In the genomic region with DNA sequence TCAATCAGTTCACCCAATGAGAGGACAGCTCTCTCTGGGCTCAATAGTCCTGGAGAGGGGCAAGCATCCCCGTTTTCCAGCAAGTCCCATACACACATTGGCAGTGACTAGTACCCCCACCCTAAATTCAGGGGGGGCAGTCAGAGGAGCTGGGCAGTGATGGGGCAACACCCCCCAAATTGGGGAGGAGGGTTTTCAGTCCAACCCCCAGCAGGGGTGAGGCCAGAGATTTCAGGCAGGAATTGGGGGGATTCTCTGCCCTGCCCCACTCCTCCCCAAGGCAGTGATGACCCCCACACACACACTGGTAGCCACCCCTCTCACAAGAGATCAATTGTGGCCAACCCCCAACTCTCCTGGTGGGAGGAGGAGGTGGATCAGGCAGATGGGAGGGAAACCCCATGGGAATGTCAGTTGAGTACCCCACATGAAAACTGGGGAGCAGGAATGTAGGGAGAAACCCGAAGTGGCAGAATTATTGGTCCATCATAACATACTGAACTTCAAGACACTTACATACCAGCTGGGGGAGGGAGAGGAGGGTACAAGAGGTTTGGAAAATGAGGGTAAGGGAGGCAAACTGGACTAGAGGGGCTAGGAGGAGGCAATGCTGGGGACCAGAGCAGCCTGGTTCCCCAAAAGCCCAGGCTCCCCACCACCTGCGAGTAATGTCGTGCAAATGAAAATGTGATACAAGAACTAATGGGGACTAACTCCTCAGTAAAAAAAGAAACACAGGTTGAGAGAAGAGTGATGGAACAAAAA, we compare ENCODE assay signal across 1 cellular context.
TF ChIP-seq lines count a peak whose summit lies in the region.

No MANE protein-coding gene starts in this region.

TF ChIP-seq in HEK293, 187 proteins besides CTCF, POLR2A, EP300 and RAD21 (continued from another document):
- TF ChIP-seq, protein P1, sequence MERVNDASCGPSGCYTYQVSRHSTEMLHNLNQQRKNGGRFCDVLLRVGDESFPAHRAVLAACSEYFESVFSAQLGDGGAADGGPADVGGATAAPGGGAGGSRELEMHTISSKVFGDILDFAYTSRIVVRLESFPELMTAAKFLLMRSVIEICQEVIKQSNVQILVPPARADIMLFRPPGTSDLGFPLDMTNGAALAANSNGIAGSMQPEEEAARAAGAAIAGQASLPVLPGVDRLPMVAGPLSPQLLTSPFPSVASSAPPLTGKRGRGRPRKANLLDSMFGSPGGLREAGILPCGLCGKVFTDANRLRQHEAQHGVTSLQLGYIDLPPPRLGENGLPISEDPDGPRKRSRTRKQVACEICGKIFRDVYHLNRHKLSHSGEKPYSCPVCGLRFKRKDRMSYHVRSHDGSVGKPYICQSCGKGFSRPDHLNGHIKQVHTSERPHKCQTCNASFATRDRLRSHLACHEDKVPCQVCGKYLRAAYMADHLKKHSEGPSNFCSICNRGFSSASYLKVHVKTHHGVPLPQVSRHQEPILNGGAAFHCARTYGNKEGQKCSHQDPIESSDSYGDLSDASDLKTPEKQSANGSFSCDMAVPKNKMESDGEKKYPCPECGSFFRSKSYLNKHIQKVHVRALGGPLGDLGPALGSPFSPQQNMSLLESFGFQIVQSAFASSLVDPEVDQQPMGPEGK (tag by site-specific recombination; IDR thresholded peaks at IDR 0.05): 0 out of 2 replicates have a peak, but pooled peaks have one; percentile 22
- no peak for TF ChIP-seq RBAK (tag by site-specific recombination; IDR thresholded peaks at IDR 0.05)
- TF ChIP-seq ZNF585B (tag by site-specific recombination; IDR thresholded peaks at IDR 0.05): peak; percentile 60
- TF ChIP-seq ZNF175 (tag by site-specific recombination; IDR thresholded peaks at IDR 0.05): no peak
- TF ChIP-seq, protein P2, sequence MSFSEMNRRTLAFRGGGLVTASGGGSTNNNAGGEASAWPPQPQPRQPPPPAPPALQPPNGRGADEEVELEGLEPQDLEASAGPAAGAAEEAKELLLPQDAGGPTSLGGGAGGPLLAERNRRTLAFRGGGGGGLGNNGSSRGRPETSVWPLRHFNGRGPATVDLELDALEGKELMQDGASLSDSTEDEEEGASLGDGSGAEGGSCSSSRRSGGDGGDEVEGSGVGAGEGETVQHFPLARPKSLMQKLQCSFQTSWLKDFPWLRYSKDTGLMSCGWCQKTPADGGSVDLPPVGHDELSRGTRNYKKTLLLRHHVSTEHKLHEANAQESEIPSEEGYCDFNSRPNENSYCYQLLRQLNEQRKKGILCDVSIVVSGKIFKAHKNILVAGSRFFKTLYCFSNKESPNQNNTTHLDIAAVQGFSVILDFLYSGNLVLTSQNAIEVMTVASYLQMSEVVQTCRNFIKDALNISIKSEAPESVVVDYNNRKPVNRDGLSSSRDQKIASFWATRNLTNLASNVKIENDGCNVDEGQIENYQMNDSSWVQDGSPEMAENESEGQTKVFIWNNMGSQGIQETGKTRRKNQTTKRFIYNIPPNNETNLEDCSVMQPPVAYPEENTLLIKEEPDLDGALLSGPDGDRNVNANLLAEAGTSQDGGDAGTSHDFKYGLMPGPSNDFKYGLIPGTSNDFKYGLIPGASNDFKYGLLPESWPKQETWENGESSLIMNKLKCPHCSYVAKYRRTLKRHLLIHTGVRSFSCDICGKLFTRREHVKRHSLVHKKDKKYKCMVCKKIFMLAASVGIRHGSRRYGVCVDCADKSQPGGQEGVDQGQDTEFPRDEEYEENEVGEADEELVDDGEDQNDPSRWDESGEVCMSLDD (tag by site-specific recombination; IDR thresholded peaks at IDR 0.05): peak; percentile 65; the same call in 1 of the 2 replicates
- TF ChIP-seq GLIS2 (tag by site-specific recombination; IDR thresholded peaks at IDR 0.05): peak; percentile 50
- TF ChIP-seq ZNF174 (tag by site-specific recombination; IDR thresholded peaks at IDR 0.05): no peak
- no peak for TF ChIP-seq ZNF274 (IDR thresholded peaks at IDR 0.05; ENCODE audit: low read length)
- TF ChIP-seq ZNF274 (tag by site-specific recombination; IDR thresholded peaks at IDR 0.05; ENCODE audit: borderline replicate concordance): no peak
- no peak for TF ChIP-seq ZNF391 (tag by site-specific recombination; IDR thresholded peaks at IDR 0.05; ENCODE audit: borderline replicate concordance, low read depth)
- TF ChIP-seq KLF10 (tag by site-specific recombination; IDR thresholded peaks at IDR 0.05): no peak
- no peak for TF ChIP-seq ZNF335 (tag by site-specific recombination; conservative IDR thresholded peaks at IDR 0.05)
